In genomic region chr22:42688241-42688913, GRCh38 we compare ENCODE assay signal across 8 cellular contexts. TPM values are rescaled to one million over a fixed set of nuclear protein-coding genes. Genes with fewer than 3 reads are reported as not detected.
DNase-seq lines count a peak whose midpoint lies in the region; ATAC-seq, FAIRE-seq and TF ChIP-seq lines count a peak whose summit lies in the region.

No MANE protein-coding gene starts in this region.

- TF ChIP-seq POLR2A in IMR-90 (IDR thresholded peaks at IDR 0.05; ENCODE audit: low read depth, low read length) (no peak), gastroesophageal sphincter (IDR thresholded peaks at IDR 0.05) (peak; percentile 12 to 31)

- peak overlapping the region; percentile 77; the same call in 1 of the 2 replicates for H3K23ac ChIP-seq in IMR-90 (ENCODE audit: low read depth, low read length)

- H3K4ac ChIP-seq in IMR-90 (ENCODE audit: low read depth, low read length) = peak overlapping the region; percentile 81

- in situ Hi-C loops in IMR-90 (cut with MboI; ENCODE audit: low sequenced_read_pairs) = no loop called here

- H3K36me3 ChIP-seq in IMR-90 (ENCODE audit: control insufficient read depth, insufficient read depth, low read length) (peaks cover 15% of the 10 kb centered on the region; the same call in 1 of the 2 replicates), gastroesophageal sphincter (peaks cover 0 to 22% of the 10 kb centered on the region in 2 donors), pancreas (no peaks in the 10 kb centered on the region)

- peak overlapping the region; percentile 85; the same call in 2 of the 3 replicates for H2BK15ac ChIP-seq in IMR-90 (ENCODE audit: low read depth, low read length)

- peak overlapping the region; percentile 48 for H3K18ac ChIP-seq in IMR-90 (ENCODE audit: low read depth, low read length)

- H3K4me1 ChIP-seq in IMR-90 (ENCODE audit: control insufficient read depth, insufficient read depth, low read length) = peaks cover 32% of the 10 kb centered on the region
- H3K4me1 ChIP-seq in gastroesophageal sphincter = peaks cover 12 to 97% (median 74%) of the 10 kb centered on the region in 3 donors
- peaks cover 3 to 12% (median 7%) of the 10 kb centered on the region in 3 donors for H3K4me1 ChIP-seq in pancreas

- H3K9me1 ChIP-seq in IMR-90 (ENCODE audit: insufficient read depth, low read length) = peaks cover 7% of the 10 kb centered on the region; the same call in 1 of the 2 replicates

- H4K8ac ChIP-seq in IMR-90 (ENCODE audit: low read depth in 2 of 2, low read length in 2 of 2) = peak overlapping the region; percentile 77 to 95

- CTCF ChIA-PET in IMR-90 (lab: Yijun Ruan, JAX) = interaction anchor here (0.6 kb wide), 1 partner anchor 1461 kb away, joined by 3 read pairs; no protein-coding TSS in a partner anchor

- H3K4me3 ChIP-seq in IMR-90 (ENCODE audit: insufficient read depth, low read depth, low read length) = no peak overlapping the region
- H3K4me3 ChIP-seq in gastroesophageal sphincter = peak overlapping the region in 1 of 2 donors; percentile 8
- H3K4me3 ChIP-seq in pancreas = peak overlapping the region in 1 of 4 donors; percentile 17

- H4K20me1 ChIP-seq in IMR-90 (ENCODE audit: insufficient read depth, low read length) = no peaks in the 10 kb centered on the region

- POLR2A ChIA-PET in IMR-90 (lab: Charles Lee; ENCODE audit: unreplicated experiment) = no interaction called here

- H3K9me3 ChIP-seq in IMR-90 (ENCODE audit: control insufficient read depth, insufficient read depth, low read length) (no peaks in the 10 kb centered on the region), gastroesophageal sphincter (no peaks in the 10 kb centered on the region), pancreas (no peaks in the 10 kb centered on the region)

- H3K56ac ChIP-seq in IMR-90 (ENCODE audit: extremely low read depth, insufficient read depth, low read length) = peak overlapping the region; percentile 46; the same call in 1 of the 2 replicates

- FAIRE-seq in pancreas (lab: Jason Lieb, UNC) = peak; percentile 5

- peak overlapping the region; percentile 13; the same call in 1 of the 2 replicates for H3K4me2 ChIP-seq in IMR-90 (ENCODE audit: low read depth, low read length)

- H3K79me1 ChIP-seq in IMR-90 (ENCODE audit: low read depth in 1 of 2, low read length in 2 of 2) = peaks cover 7 to 9% of the 10 kb centered on the region in 2 experiments; a peak in 2 of 4 replicates

- H2AFZ ChIP-seq in IMR-90 (replicated peaks; ENCODE audit: low read length, poor library complexity) = peak overlapping the region; percentile 90

- dilution Hi-C loops in IMR-90 (cut with HindIII; ENCODE audit: low sequenced_read_pairs, unreplicated experiment) = no loop called here

- peak overlapping the region; percentile 94 for H2AK9ac ChIP-seq in IMR-90 (replicated peaks; ENCODE audit: low read depth, low read length, poor library complexity)

- 20% methylated on average over 1 of the region's 19 CpGs; no CpG with 5 or more reads in 1 of the 2 experiments for WGBS in IMR-90 (ENCODE audit: extremely low coverage in 2 of 2, insufficient read length in 1 of 2), 2 experiments
- 0 to 33% methylated on average over 1 to 3 of the region's 19 CpGs for WGBS in gastroesophageal sphincter (ENCODE audit: low coverage in 1 of 2), 2 donors
- 15 to 17% methylated on average over 19 of the region's 19 CpGs for WGBS in pancreas, 2 donors

- intact Hi-C loops in IMR-90 (cut with micrococcal nuclease) = no loop called here
- intact Hi-C loops in pancreas (cut with DNase I) = no loop called here

- ATAC-seq in IMR-90 (ENCODE audit: low read depth) (peak; percentile 95), gastroesophageal sphincter (peak; percentile 93), pancreas (peak; percentile 85 to 94 (median 92)), HG03342 (IDR thresholded peaks at IDR 0.05; ENCODE audit: unreplicated experiment) (no peak), HG02885 (IDR thresholded peaks at IDR 0.05; ENCODE audit: poor library complexity, unreplicated experiment) (no peak)

- no peak for TF ChIP-seq CTCF in 22Rv1 (IDR thresholded peaks at IDR 0.05)
- no peak for TF ChIP-seq CTCF in IMR-90 (conservative IDR thresholded peaks at IDR 0.05; ENCODE audit: low read depth, low read length)
- no peak for TF ChIP-seq CTCF in gastroesophageal sphincter (IDR thresholded peaks at IDR 0.05)
- TF ChIP-seq CTCF in pancreas (IDR thresholded peaks at IDR 0.05) = no peak

- H4K5ac ChIP-seq in IMR-90 (ENCODE audit: low read depth, low read length) = peak overlapping the region; percentile 61

- H2AK5ac ChIP-seq in IMR-90 (ENCODE audit: low read depth, low read length) = peak overlapping the region; percentile 83

- no peak for TF ChIP-seq RAD21 in IMR-90 (IDR thresholded peaks at IDR 0.05; ENCODE audit: low read length)

- H2BK20ac ChIP-seq in IMR-90 (ENCODE audit: low read depth, low read length) = peak overlapping the region; percentile 80

- peak; percentile 93 for DNase-seq in IMR-90
- peak; percentile 21 for DNase-seq in SW480 (ENCODE audit: low spot score)
- peak in 5 of 6 donors; percentile 69 to 81 (median 79) for DNase-seq in pancreas
- no peak for DNase-seq in inferior parietal cortex (ENCODE audit: extremely low spot score)

- peak overlapping the region; percentile 40 for H3K9ac ChIP-seq in IMR-90 (ENCODE audit: low read depth, low read length)

- peak overlapping the region; percentile 84 for H3K14ac ChIP-seq in IMR-90 (replicated peaks; ENCODE audit: low read depth, low read length)

- BruUV-seq in IMR-90 (replicated peaks; lab: Mats Ljungman, UMichigan) = no TSS peak

- H3K27me3 ChIP-seq in IMR-90 (ENCODE audit: control insufficient read depth, insufficient read depth, low read length) (no peaks in the 10 kb centered on the region), gastroesophageal sphincter (no peaks in the 10 kb centered on the region), pancreas (no peaks in the 10 kb centered on the region)

- peak overlapping the region; percentile 70 for H2BK5ac ChIP-seq in IMR-90 (ENCODE audit: low read depth, low read length, poor library complexity, severe bottlenecking)

- H4K91ac ChIP-seq in IMR-90 (ENCODE audit: insufficient read depth, low read depth, low read length) = peak overlapping the region; percentile 95

- H3K27ac ChIP-seq in 22Rv1 (peak overlapping the region; percentile 49), IMR-90 (ENCODE audit: insufficient read depth, low read length) (peak overlapping the region; percentile 83), gastroesophageal sphincter (peak overlapping the region; percentile 79 to 98 (median 90)), pancreas (peak overlapping the region; percentile 54 to 89 (median 73))

- no peak for TF ChIP-seq EP300 in gastroesophageal sphincter (IDR thresholded peaks at IDR 0.05)

- peak overlapping the region; percentile 91 for H2BK120ac ChIP-seq in IMR-90 (ENCODE audit: low read depth, low read length)

TF ChIP-seq in IMR-90, 13 proteins besides CTCF, POLR2A, EP300 and RAD21 (continues in another document):
- peak; percentile 92 for TF ChIP-seq CEBPB (IDR thresholded peaks at IDR 0.05; ENCODE audit: low read depth, low read length)
- no peak for TF ChIP-seq MAFK (IDR thresholded peaks at IDR 0.05; ENCODE audit: low read depth, low read length)
- TF ChIP-seq BHLHE40 (IDR thresholded peaks at IDR 0.05; ENCODE audit: low read depth, low read length) = no peak
- TF ChIP-seq NFE2L2 (IDR thresholded peaks at IDR 0.05; ENCODE audit: low read depth, low read length) = no peak
- TF ChIP-seq CHD1 (IDR thresholded peaks at IDR 0.05; ENCODE audit: low read depth, low read length) = no peak
- TF ChIP-seq FOS (IDR thresholded peaks at IDR 0.05; ENCODE audit: low read depth, low read length) = no peak
- TF ChIP-seq MXI1 (IDR thresholded peaks at IDR 0.05; ENCODE audit: borderline replicate concordance, low read depth, low read length) = peak; percentile 75
- TF ChIP-seq RCOR1 (IDR thresholded peaks at IDR 0.05; ENCODE audit: insufficient replicate concordance, low read length) = no peak
- TF ChIP-seq RFX5 (IDR thresholded peaks at IDR 0.05; ENCODE audit: low read depth, low read length) = no peak
- TF ChIP-seq USF2 (IDR thresholded peaks at IDR 0.05; ENCODE audit: low read depth, low read length) = no peak

RNA-seq across cellular contexts. Expression of gene A4GALT, which starts 32.3 kb away (rescaled TPM):
- 1.6 and 1.9 TPM in 2 replicates for total RNA-seq in IMR-90 (2012; rRNA removed)
- polyA plus RNA-seq in IMR-90 (2012; rRNA removed) = 6.1 and 6.3 TPM in 2 replicates
- polyA plus RNA-seq in IMR-90 (2012; cell fraction: cytosol; rRNA removed) = 3.4 and 8.7 TPM in 2 replicates
- polyA plus RNA-seq in IMR-90 (2012; cell fraction: nucleus; rRNA removed; ENCODE audit: low replicate concordance) = 3.6 and 6.1 TPM in 2 replicates
- total RNA-seq in gastroesophageal sphincter = 10 to 100 TPM; 36.9 to 70.9 (median 55.3) TPM
- total RNA-seq in pancreas = 1 to 10 TPM; 2.7 to 8.6 (median 3.4) TPM
- 10 to 100 TPM in 1 of 2 donors, 1 to 10 TPM in 1; 7.1 to 13.2 TPM for polyA plus RNA-seq in pancreas

RNA-seq across cellular contexts. Expression of gene CYB5R3, which starts 39.2 kb away (rescaled TPM):
- total RNA-seq in IMR-90 (2012; rRNA removed) (37.5 and 44.1 TPM in 2 replicates), gastroesophageal sphincter (100 to 1,000 TPM; 127 to 268 (median 155) TPM), pancreas (10 to 100 TPM; 32.6 to 76.4 (median 43.6) TPM)
- polyA plus RNA-seq in IMR-90 (2012; rRNA removed) (362 and 405 TPM in 2 replicates), pancreas (100 to 1,000 TPM in 1 of 2 donors, 10 to 100 TPM in 1; 53.6 to 105 TPM)
- 217 and 450 TPM in 2 replicates for polyA plus RNA-seq in IMR-90 (2012; cell fraction: cytosol; rRNA removed)
- 98.1 and 215 TPM in 2 replicates for polyA plus RNA-seq in IMR-90 (2012; cell fraction: nucleus; rRNA removed; ENCODE audit: low replicate concordance)

RNA-seq across cellular contexts. Expression of gene ATP5MGL, which starts 48.0 kb away (rescaled TPM):
- 0.18 TPM in 1 of 2 replicates, not detected in the other for total RNA-seq in IMR-90 (2012; rRNA removed)
- polyA plus RNA-seq in IMR-90 (2012; rRNA removed) = not detected in 2 replicates
- polyA plus RNA-seq in IMR-90 (2012; cell fraction: cytosol; rRNA removed) = not detected in 2 replicates
- 0.10 TPM in 1 of 2 replicates, not detected in the other for polyA plus RNA-seq in IMR-90 (2012; cell fraction: nucleus; rRNA removed; ENCODE audit: low replicate concordance)
- total RNA-seq in gastroesophageal sphincter = 1 to 10 TPM in 1 of 4 donors, not detected in 3; 1.8 TPM
- under 1 TPM in 5 of 6 donors, not detected in 1; 0.24 to 0.60 (median 0.34) TPM for total RNA-seq in pancreas
- under 1 TPM in 1 of 2 donors, not detected in 1; 0.34 TPM for polyA plus RNA-seq in pancreas

Comparison
In these comparisons a context has a peak if more than half of its experiments do, and no peak if none do; other contexts are left out.
1. ATAC-seq: peak in IMR-90 (single experiment), gastroesophageal sphincter (single experiment) and pancreas (4 of 4); none in HG03342 (single experiment) and HG02885 (single experiment).
2. Peak in every context shown above with its lines, with median percentiles within 50 percentile points of each other: H3K27ac ChIP-seq.